ENCODE assay signal across 20 cellular contexts in the genomic region with DNA sequence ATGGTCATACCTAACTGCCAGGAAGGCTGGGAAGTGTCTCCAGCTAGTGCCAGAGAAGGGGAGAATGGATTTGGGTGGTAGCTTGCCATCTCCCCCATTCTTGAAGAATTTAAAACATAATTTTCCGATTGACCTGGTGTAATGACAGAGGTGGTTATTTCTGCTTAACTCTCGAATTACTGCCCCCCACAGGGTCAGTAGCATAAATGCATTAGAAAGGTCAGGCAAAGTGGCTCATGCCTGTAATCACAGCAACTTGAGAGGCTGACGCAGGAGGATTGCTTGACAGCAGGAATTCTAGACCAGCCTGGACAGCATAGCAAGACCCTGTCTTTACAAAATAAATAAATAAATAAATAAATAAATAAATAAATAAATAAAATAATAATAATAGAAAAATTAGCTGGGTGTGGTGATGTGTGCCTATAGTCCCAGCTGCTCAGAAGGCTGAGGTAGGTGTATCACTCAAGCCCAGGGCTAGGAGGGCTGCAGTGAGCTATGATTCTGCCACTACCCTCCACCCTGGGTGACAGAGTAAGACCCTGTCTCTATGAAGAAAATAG. TPM values are rescaled to one million over a fixed set of nuclear protein-coding genes. Genes with fewer than 3 reads are reported as not detected.
DNase-seq lines count a peak whose midpoint lies in the region; ATAC-seq, FAIRE-seq and TF ChIP-seq lines count a peak whose summit lies in the region.
"Had no signal": no experiment of that assay in that cellular context is flagged by ENCODE, and none has a peak within 500 bp of the region (broad histone marks: within the 10 kb centered on the region; RNA-seq: fewer than 3 reads in every experiment).

No MANE protein-coding gene starts in this region.

- no peak overlapping the region for H2BK15ac ChIP-seq in H1 (ENCODE audit: low read length)

- H3K4me1 ChIP-seq in A549 (peaks cover 23% of the 10 kb centered on the region), GM23338 (ENCODE audit: insufficient read depth) (no peaks in the 10 kb centered on the region), PC-3 (ENCODE audit: insufficient read depth, low read length) (peaks cover 25% of the 10 kb centered on the region), H1 (replicated peaks in 1 of 4; ENCODE audit: control insufficient read depth in 3 of 4, insufficient read depth in 4 of 4, low read length in 3 of 4) (0 out of 7 replicates have a peak, but pooled peaks cover 0 to 4% (median 0%) of the 10 kb centered on the region in 4 experiments)
- H3K4me1 ChIP-seq: BE2C, HAP-1 had no signal

- no peak overlapping the region for H2AK5ac ChIP-seq in H1 (ENCODE audit: low read depth, low read length)

- H3K9me3 Mint-ChIP-seq in GM23338 (peaks cover 10% of the 10 kb centered on the region; the same call in 1 of the 3 replicates), nephron progenitor cell (peaks cover 15% of the 10 kb centered on the region)

- H2BK120ac ChIP-seq in H1 (replicated peaks; ENCODE audit: low read depth, low read length) = no peak overlapping the region

- H3K27me3 Mint-ChIP-seq in GM23338 (ENCODE audit: insufficient read depth, low read depth, poor library complexity) = peaks cover 8% of the 10 kb centered on the region
- peaks cover 6% of the 10 kb centered on the region for H3K27me3 Mint-ChIP-seq in nephron progenitor cell (ENCODE audit: low read depth, poor library complexity)

- TF ChIP-seq POLR2A in A549 (IDR thresholded peaks at IDR 0.05; ENCODE audit: low read length) = no peak
- no peak for TF ChIP-seq POLR2A in H1 (IDR thresholded peaks at IDR 0.05; ENCODE audit: control extremely low read depth in 1 of 2, low read depth in 2 of 2, low read length in 2 of 2)

- no peak overlapping the region for H3K4ac ChIP-seq in H1 (replicated peaks; ENCODE audit: insufficient read length, low read depth, low read length)

- H3K9me3 ChIP-seq in A549 (peaks cover 11% of the 10 kb centered on the region; the same call in 2 of the 3 replicates), PC-3 (ENCODE audit: low read length) (no peaks in the 10 kb centered on the region), H1 (ENCODE audit: insufficient read depth in 2 of 2, low read depth in 1 of 2, low read length in 1 of 2) (peaks cover 4 to 5% of the 10 kb centered on the region in 2 experiments; a peak in 2 of 4 replicates)
- H3K9me3 ChIP-seq: BE2C, HAP-1 had no signal

- H2BK20ac ChIP-seq in H1 (ENCODE audit: low read length) = no peak overlapping the region

- no TSS peak for BruUV-seq in PC-3 (replicated peaks; lab: Mats Ljungman, UMichigan)

- 0 out of 2 replicates have a peak, but pooled peaks cover 3% of the 10 kb centered on the region for H3F3A ChIP-seq in GM23338 (replicated peaks; ENCODE audit: low read depth)
- H3F3A ChIP-seq in PC-3 (ENCODE audit: low read length, unreplicated experiment) = no peaks in the 10 kb centered on the region

- no peak overlapping the region for H2AFZ ChIP-seq in GM23338
- H2AFZ ChIP-seq in PC-3 (ENCODE audit: low read length) = no peak overlapping the region
- H2AFZ ChIP-seq in H1 (ENCODE audit: low read length) = no peak overlapping the region
- H2AFZ ChIP-seq: GM23248 had no signal

- no peaks in the 10 kb centered on the region for H3K79me1 ChIP-seq in H1 (ENCODE audit: low read depth, low read length)

- H3K36me3 Mint-ChIP-seq in GM23338 (ENCODE audit: low read depth) (peaks cover 12% of the 10 kb centered on the region; the same call in 2 of the 3 replicates), nephron progenitor cell (ENCODE audit: low read depth) (peaks cover 24% of the 10 kb centered on the region)
- H3K36me3 Mint-ChIP-seq: CD14-positive monocyte; CD8-positive, alpha-beta memory T cell; IgD-negative memory B cell had no signal

- no peak overlapping the region for H4K8ac ChIP-seq in H1 (ENCODE audit: extremely low read depth, insufficient read depth, low read length)

- H3K27me3 ChIP-seq in GM23338 (ENCODE audit: insufficient read depth) (no peaks in the 10 kb centered on the region), PC-3 (ENCODE audit: low read length) (no peaks in the 10 kb centered on the region), H1 (replicated peaks in 1 of 4; ENCODE audit: control insufficient read depth in 3 of 4, extremely low read depth in 1 of 4, insufficient read depth in 3 of 4, low read length in 3 of 4) (no peaks in the 10 kb centered on the region)
- H3K27me3 ChIP-seq: BE2C had no signal

- no peak overlapping the region for H3K18ac ChIP-seq in H1 (ENCODE audit: extremely low read depth, low read length)

- no peak for FAIRE-seq in A549 (lab: Jason Lieb, UNC)
- FAIRE-seq in H1 (lab: Jason Lieb, UNC) = no peak
- FAIRE-seq: RCC 7860 had no signal

- no peak overlapping the region for H2BK5ac ChIP-seq in H1 (ENCODE audit: low read depth, low read length)

- H4K20me1 ChIP-seq in GM23338 (replicated peaks; ENCODE audit: insufficient read depth) (no peaks in the 10 kb centered on the region), PC-3 (ENCODE audit: low read length) (no peaks in the 10 kb centered on the region), H1 (replicated peaks in 1 of 2; ENCODE audit: control insufficient read depth in 1 of 2, insufficient read depth in 2 of 2, low read length in 2 of 2) (no peaks in the 10 kb centered on the region)

- TF ChIP-seq CTCF in A549 (IDR thresholded peaks at IDR 0.05) (no peak), GM23338 (conservative IDR thresholded peaks at IDR 0.05; ENCODE audit: low read depth in 2 of 2) (0 out of 4 replicates have a peak, but pooled peaks have one; percentile 4 to 17), PC-3 (conservative IDR thresholded peaks at IDR 0.05; ENCODE audit: low read depth, low read length) (peak; percentile 43; the same call in 1 of the 2 replicates), H1 (IDR thresholded peaks at IDR 0.05; ENCODE audit: control extremely low read depth in 1 of 3, insufficient read depth in 1 of 3, low read depth in 1 of 3, low read length in 3 of 3) (no peak), nephron progenitor cell (IDR thresholded peaks at IDR 0.05) (no peak)

- intact Hi-C loops in PC-3 (cut with micrococcal nuclease) = no loop called here

- H2BK12ac ChIP-seq in H1 (ENCODE audit: low read depth, low read length) = no peak overlapping the region

- H4K91ac ChIP-seq in H1 (replicated peaks; ENCODE audit: insufficient read length, low read length) = no peak overlapping the region

- WGBS in A549 (ENCODE audit: missing lambda C conversion rate) = 83% methylated on average over 3 of the region's 3 CpGs
- 92% methylated on average over 3 of the region's 3 CpGs; no CpG with 5 or more reads in 1 of the 2 experiments for WGBS in H1 (ENCODE audit: extremely low coverage in 1 of 2, insufficient coverage in 1 of 2, insufficient read length in 1 of 2, insufficient replicate concordance in 2 of 2, low coverage in 1 of 2, low lambda C conversion rate in 2 of 2, missing lambda C conversion rate in 1 of 2), 2 experiments

- TF ChIP-seq RAD21 in A549 (conservative IDR thresholded peaks at IDR 0.05 in 1 of 2, IDR thresholded peaks at IDR 0.05 in 1 of 2) (no peak), H1 (IDR thresholded peaks at IDR 0.05 in 1 of 2, conservative IDR thresholded peaks at IDR 0.05 in 1 of 2; ENCODE audit: low read depth in 2 of 2, low read length in 2 of 2) (no peak)

- no peak overlapping the region for H3K23ac ChIP-seq in H1 (ENCODE audit: insufficient read length)

- H3K4me2 ChIP-seq in A549 = no peak overlapping the region
- H3K4me2 ChIP-seq in GM23338 = no peak overlapping the region
- H3K4me2 ChIP-seq in PC-3 (ENCODE audit: low read length) = no peak overlapping the region
- H3K4me2 ChIP-seq in H1 (ENCODE audit: insufficient read depth in 1 of 2, low read depth in 2 of 2, low read length in 2 of 2) = no peak overlapping the region

- H3K27ac Mint-ChIP-seq in GM23338 (no peak overlapping the region), nephron progenitor cell (no peak overlapping the region)
- H3K27ac Mint-ChIP-seq: CD14-positive monocyte; CD8-positive, alpha-beta memory T cell; IgD-negative memory B cell had no signal

- ATAC-seq in A549 (no peak), GM23338 (no peak), PC-3 (no peak)

- H4K5ac ChIP-seq in H1 (ENCODE audit: insufficient read length, low read depth, low read length) = no peak overlapping the region

- H3K27ac ChIP-seq in A549 (no peak overlapping the region), GM23338 (ENCODE audit: low read depth) (no peak overlapping the region), PC-3 (ENCODE audit: low read length) (peak overlapping the region; percentile 39; the same call in 1 of the 2 replicates), H1 (ENCODE audit: low read depth, low read length) (0 out of 2 replicates have a peak overlapping the region, but pooled peaks have one; percentile 10)
- H3K27ac ChIP-seq: GM23248, SK-N-MC had no signal

- H3K4me3 Mint-ChIP-seq in GM23338 = no peak overlapping the region
- H3K4me3 Mint-ChIP-seq in nephron progenitor cell = no peak overlapping the region
- H3K4me3 Mint-ChIP-seq: CD14-positive monocyte; CD8-positive, alpha-beta memory T cell; IgD-negative memory B cell had no signal

- H3K4me1 Mint-ChIP-seq in GM23338 (no peaks in the 10 kb centered on the region; the same call in 1 of the 3 replicates), nephron progenitor cell (peaks cover 6% of the 10 kb centered on the region)
- H3K4me1 Mint-ChIP-seq: CD8-positive, alpha-beta memory T cell; IgD-negative memory B cell had no signal

- H3K9me2 ChIP-seq in GM23338 (ENCODE audit: insufficient read depth) (no peaks in the 10 kb centered on the region), PC-3 (replicated peaks; ENCODE audit: low read length) (no peaks in the 10 kb centered on the region)

- H3K56ac ChIP-seq in H1 (replicated peaks; ENCODE audit: insufficient read length, low read depth, low read length) = no peak overlapping the region

- no peak overlapping the region for H3K9ac ChIP-seq in PC-3 (ENCODE audit: low read length)
- H3K9ac ChIP-seq in H1 (replicated peaks in 1 of 4; ENCODE audit: extremely low read depth in 1 of 4, low read depth in 3 of 4, low read length in 3 of 4) = no peak overlapping the region
- H3K9ac ChIP-seq: GM23248 had no signal

- H3K36me3 ChIP-seq in GM23338 (ENCODE audit: insufficient read depth) = no peaks in the 10 kb centered on the region
- H3K36me3 ChIP-seq in PC-3 (ENCODE audit: low read depth, low read length) = peaks cover 12% of the 10 kb centered on the region
- H3K36me3 ChIP-seq in H1 (ENCODE audit: control insufficient read depth in 2 of 4, insufficient read depth in 4 of 4, low read length in 3 of 4) = peaks cover 0 to 6% (median 2%) of the 10 kb centered on the region in 4 experiments; a peak in 2 of 8 replicates
- H3K36me3 ChIP-seq: BE2C had no signal

- no peaks in the 10 kb centered on the region for H3K79me2 ChIP-seq in GM23338 (replicated peaks; ENCODE audit: insufficient read depth)
- H3K79me2 ChIP-seq in PC-3 (ENCODE audit: low read length) = peaks cover 11% of the 10 kb centered on the region
- no peaks in the 10 kb centered on the region for H3K79me2 ChIP-seq in H1 (ENCODE audit: control insufficient read depth in 1 of 2, insufficient read depth in 2 of 2, low read length in 2 of 2)

- TF ChIP-seq EP300 in A549 (IDR thresholded peaks at IDR 0.05) = no peak
- TF ChIP-seq EP300 in H1 (IDR thresholded peaks at IDR 0.05; ENCODE audit: borderline replicate concordance in 1 of 2, low read depth in 2 of 2, low read length in 2 of 2) = no peak

- POLR2A ChIA-PET in A549 (lab: Yijun Ruan, JAX) (interaction anchor here (1.4 kb wide), 1 partner anchor 56 kb away, joined by 4 read pairs; the partner anchor contains the start of gene COQ7), PC-3 (lab: Charles Lee; ENCODE audit: unreplicated experiment) (interaction anchor here (0.6 kb wide), 1 partner anchor 38 kb away, joined by 3 read pairs; no protein-coding TSS in a partner anchor), H1 (lab: Charles Lee; ENCODE audit: partially characterized antibody) (interaction anchor here (0.8 to 1.0 kb wide), 2 partner anchors 15 to 28 kb away, joined by 3 read pairs; partner anchors contain the start of gene TMC7)

- DNase-seq in A549 (ENCODE audit: low read depth in 1 of 2, low spot score in 1 of 2) = no peak
- peak; percentile 32 for DNase-seq in GM23338 (ENCODE audit: low spot score)
- DNase-seq in PC-3 = peak; percentile 20
- no peak for DNase-seq in H1 (ENCODE audit: low read depth in 1 of 2, low spot score in 2 of 2)
- DNase-seq in nephron progenitor cell = no peak
- no peak for DNase-seq in GM19238 (ENCODE audit: insufficient read length, low spot score)
- no peak for DNase-seq in D341Med (ENCODE audit: low spot score)
- DNase-seq: BE2C; CD8-positive, alpha-beta memory T cell; GM23248; NCI-H1092 treated with DMSO at 0.1 percent for 48 hours; NCI-H1436 treated with DMSO at 0.1 percent for 48 hours; NCI-H187 treated with DMSO at 0.1 percent for 48 hours; SIG-M5 had no signal

- H3K23me2 ChIP-seq in H1 (ENCODE audit: low read depth, low read length) = no peaks in the 10 kb centered on the region

- no peak overlapping the region for H3K14ac ChIP-seq in H1 (ENCODE audit: insufficient read length)

- CTCF ChIA-PET in A549 (lab: Yijun Ruan, JAX) = interaction anchor here (0.7 to 10.7 kb wide), 8 partner anchors 8 to 62 kb away, joined by 3 to 95 read pairs (median 4); partner anchors contain the start of gene TMC7
- CTCF ChIA-PET in PC-3 (lab: Charles Lee) = interaction anchor here (1.8 kb wide), 1 partner anchor 28 kb away, joined by 7 read pairs; no protein-coding TSS in a partner anchor
- CTCF ChIA-PET in H1 (lab: Charles Lee; ENCODE audit: partially characterized antibody) = interaction anchor here (0.9 to 1.2 kb wide), 2 partner anchors 28 to 160 kb away, joined by 3 to 4 read pairs; no protein-coding TSS in a partner anchor

- H3K4me3 ChIP-seq in A549 (no peak overlapping the region), GM23338 (no peak overlapping the region), PC-3 (ENCODE audit: low read length) (no peak overlapping the region), H1 (ENCODE audit: extremely low read depth in 1 of 4, insufficient read depth in 2 of 4, low read depth in 3 of 4, low read length in 4 of 4) (no peak overlapping the region)
- H3K4me3 ChIP-seq: GM23248, HAP-1, SK-N-MC had no signal

RNA-seq across cellular contexts. Expression of gene TMC7, which starts 27.5 kb away (rescaled TPM):
- polyA plus RNA-seq in A549 (2011; rRNA removed) (9.4 and 15.0 TPM in 2 replicates), A549 (2017; fragmentation: RNase III; extraction: RNeasy Plus Mini Kit Qiagen cat#74134 plus additional on column Dnase treatment) (5.4 to 7.5 TPM (median 7.0 TPM) in 3 replicates), GM23338 (2016; fragmentation: Nextera tagmentation; extraction: Ambion mirVana) (0.75 and 1.7 TPM in 2 replicates), H1 (2011; rRNA removed) (2.0 and 2.3 TPM in 2 replicates)
- polyA plus RNA-seq in A549 (2012; cell fraction: cytosol; rRNA removed) = 2.9 and 4.3 TPM in 2 replicates
- polyA plus RNA-seq in A549 (2012; cell fraction: nucleus; rRNA removed) = 3.4 and 6.4 TPM in 2 replicates
- polyA minus RNA-seq in A549 (2011; rRNA and poly(A)+ RNA removed) = 12.5 and 14.3 TPM in 2 replicates
- total RNA-seq in GM23338 (2014; rRNA removed; shearing (Covaris generic)) = 2.4 TPM in 2 replicates
- 5.3 and 6.9 TPM in 2 replicates for total RNA-seq in PC-3 (2014; rRNA removed)
- 2.6 and 3.4 TPM in 2 replicates for total RNA-seq in H1 (2021; fragmentation: NEBNext Ultra II Directional; extraction: Animal tissue kit (Norgen Biotek cat#: 25700))
- polyA plus RNA-seq in H1 (2011; cell fraction: cytosol; rRNA removed) = 2.6 TPM
- polyA plus RNA-seq in H1 (2011; cell fraction: nucleus; rRNA removed) = 2.7 TPM
- 2.3 to 3.5 TPM (median 2.5 TPM) in 4 replicates for polyA plus RNA-seq in H1 (2012, experiment 1 of 2)
- 0.87 TPM for polyA plus RNA-seq in H1 (2012, experiment 2 of 2)
- 4.1 TPM for polyA plus RNA-seq in H1 (2013, experiment 1 of 2)
- 4.3 TPM for polyA plus RNA-seq in H1 (2013, experiment 2 of 2)
- 5.1 and 5.8 TPM in 2 replicates for polyA minus RNA-seq in H1 (2011; rRNA and poly(A)+ RNA removed)
- polyA minus RNA-seq in H1 (2011; cell fraction: cytosol; rRNA and poly(A)+ RNA removed) = 3.1 TPM
- 5.3 TPM for polyA minus RNA-seq in H1 (2011; cell fraction: nucleus; rRNA and poly(A)+ RNA removed)
- total RNA-seq: CD8-positive, alpha-beta memory T cell; OCI-LY7 had no signal
- polyA plus RNA-seq: CD14-positive monocyte; CD8-positive, alpha-beta memory T cell; IgD-negative memory B cell had no signal

RNA-seq across cellular contexts. Expression of gene COQ7, which starts 56.2 kb away (rescaled TPM):
- polyA plus RNA-seq in A549 (2011; rRNA removed) = 17.9 and 23.8 TPM in 2 replicates
- polyA plus RNA-seq in A549 (2012; cell fraction: cytosol; rRNA removed) = 19.4 and 23.1 TPM in 2 replicates
- 10.5 and 14.7 TPM in 2 replicates for polyA plus RNA-seq in A549 (2012; cell fraction: nucleus; rRNA removed)
- 15.9 to 18.5 TPM (median 16.3 TPM) in 3 replicates for polyA plus RNA-seq in A549 (2017; fragmentation: RNase III; extraction: RNeasy Plus Mini Kit Qiagen cat#74134 plus additional on column Dnase treatment)
- polyA minus RNA-seq in A549 (2011; rRNA and poly(A)+ RNA removed) = 16.9 and 20.4 TPM in 2 replicates
- 17.4 and 17.9 TPM in 2 replicates for total RNA-seq in GM23338 (2014; rRNA removed; shearing (Covaris generic))
- polyA plus RNA-seq in GM23338 (2016; fragmentation: Nextera tagmentation; extraction: Ambion mirVana) = 19.3 and 21.7 TPM in 2 replicates
- 12.2 and 25.0 TPM in 2 replicates for total RNA-seq in PC-3 (2014; rRNA removed)
- total RNA-seq in H1 (2021; fragmentation: NEBNext Ultra II Directional; extraction: Animal tissue kit (Norgen Biotek cat#: 25700)) = 15.2 and 17.7 TPM in 2 replicates
- polyA plus RNA-seq in H1 (2011; rRNA removed) = 7.1 and 10.4 TPM in 2 replicates
- 15.2 TPM for polyA plus RNA-seq in H1 (2011; cell fraction: cytosol; rRNA removed)
- polyA plus RNA-seq in H1 (2011; cell fraction: nucleus; rRNA removed) = 6.6 TPM
- 13.2 to 16.9 TPM (median 15.3 TPM) in 4 replicates for polyA plus RNA-seq in H1 (2012, experiment 1 of 2)
- polyA plus RNA-seq in H1 (2012, experiment 2 of 2) = 6.6 TPM
- polyA plus RNA-seq in H1 (2013, experiment 1 of 2) = 7.7 TPM
- 9.0 TPM for polyA plus RNA-seq in H1 (2013, experiment 2 of 2)
- polyA minus RNA-seq in H1 (2011; rRNA and poly(A)+ RNA removed) = 9.8 and 14.4 TPM in 2 replicates
- 13.9 TPM for polyA minus RNA-seq in H1 (2011; cell fraction: cytosol; rRNA and poly(A)+ RNA removed)
- 11.6 TPM for polyA minus RNA-seq in H1 (2011; cell fraction: nucleus; rRNA and poly(A)+ RNA removed)

Comparison
In these comparisons a context has a peak if more than half of its experiments do, and no peak if none do; other contexts are left out.
1. DNase-seq: peak in GM23338 (single experiment) and PC-3 (single experiment); none in A549 (0 of 2), H1 (0 of 2), nephron progenitor cell (single experiment), GM19238 (single experiment) and D341Med (single experiment).
2. H3K27ac ChIP-seq: peak in PC-3 (single experiment) and H1 (single experiment); none in A549 (0 of 2) and GM23338 (single experiment).
3. CTCF ChIP-seq: peak in GM23338 (2 of 2) and PC-3 (single experiment); none in A549 (single experiment), H1 (0 of 3) and nephron progenitor cell (single experiment).